Comparison of ENCODE assay signal across 22 cellular contexts in the genomic region with DNA sequence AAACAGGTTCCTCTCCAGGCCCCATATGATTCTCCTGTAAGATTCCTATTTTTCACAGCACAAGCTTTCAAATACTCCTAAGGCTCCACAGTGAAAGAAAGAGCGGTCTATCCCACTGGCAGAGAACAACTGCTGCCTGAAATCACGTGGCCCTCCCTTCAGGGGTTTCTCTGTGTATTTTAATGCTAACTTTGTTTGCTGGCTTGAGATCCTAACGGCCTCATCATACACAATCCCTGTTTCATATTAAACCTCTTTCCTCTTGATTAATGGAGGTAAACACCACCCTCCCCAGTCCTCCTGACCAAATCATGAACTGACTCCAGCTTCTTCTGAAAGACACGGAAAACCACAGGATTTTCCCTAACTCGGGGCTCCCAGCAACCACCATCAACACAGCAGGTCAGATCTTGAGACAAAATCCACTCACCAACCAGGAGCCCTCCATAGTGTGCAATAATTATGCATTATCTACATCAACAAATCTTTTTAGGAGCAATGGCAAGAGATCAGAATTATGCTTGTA.
DNase-seq lines count a peak whose midpoint lies in the region; ATAC-seq and TF ChIP-seq lines count a peak whose summit lies in the region.
"Had no signal": no experiment of that assay in that cellular context is flagged by ENCODE, and none has a peak within 500 bp of the region (broad histone marks: within the 10 kb centered on the region; RNA-seq: fewer than 3 reads in every experiment).

No MANE protein-coding gene starts in this region.

- peaks cover 6% of the 10 kb centered on the region for H3K36me3 ChIP-seq in suprapubic skin

- H3K9me3 Mint-ChIP-seq in chondrocyte (ENCODE audit: low read depth) (no peaks in the 10 kb centered on the region), mesothelial cell of epicardium (peaks cover 4% of the 10 kb centered on the region)
- H3K9me3 Mint-ChIP-seq: activated B cell treated with CpG ODN at 0.5 μM for 24 hours; activated T-cell treated with anti-CD3 and anti-CD28 coated beads, Interleukin-2, amount 50 U/mL, for 4 hours; natural killer cell treated with Interleukin-12 subunit alpha and Interleukin-12 subunit beta and Interleukin-15 and Interleukin-18, amount 100 ng/mL, for 72 hours; T-helper 1 cell treated with Interleukin-12 subunit alpha and Interleukin-12 subunit beta and Interleukin-4 antibody, amounts not matched to agents 30 μg/mL and 1 μg/mL, for 36 hours had no signal

- peak overlapping the region; percentile 54 for H3K27ac Mint-ChIP-seq in chondrocyte (ENCODE audit: unreplicated experiment)
- H3K27ac Mint-ChIP-seq in mesothelial cell of epicardium: peak overlapping the region; percentile 78
- H3K27ac Mint-ChIP-seq: activated B cell treated with CpG ODN at 0.5 μM for 24 hours; activated CD8-positive, alpha-beta T cell treated with anti-CD3 and anti-CD28 coated beads, Interleukin-2, amount 10 ng/mL, durations not matched to agents 7 days and 5 days; activated naive CD8-positive, alpha-beta T cell; natural killer cell treated with Interleukin-12 subunit alpha and Interleukin-12 subunit beta and Interleukin-15 and Interleukin-18, amount 100 ng/mL, for 72 hours; T-helper 1 cell treated with Interleukin-12 subunit alpha and Interleukin-12 subunit beta and Interleukin-4 antibody, amounts not matched to agents 30 μg/mL and 1 μg/mL, for 36 hours had no signal

- H3K27ac ChIP-seq in suprapubic skin: peak overlapping the region; percentile 36
- H3K27ac ChIP-seq: tibial artery had no signal

- no peak for TF ChIP-seq EP300 in suprapubic skin (IDR thresholded peaks at IDR 0.05)

- ATAC-seq in GM21515 (IDR thresholded peaks at IDR 0.05; ENCODE audit: unreplicated experiment) (no peak), HG02623 (IDR thresholded peaks at IDR 0.05; ENCODE audit: unreplicated experiment) (no peak)
- ATAC-seq: activated CD8-positive, alpha-beta T cell treated with anti-CD3 and anti-CD28 coated beads, Interleukin-2, amount 10 ng/mL, durations not matched to agents 7 days and 5 days; heart left ventricle had no signal

- H3K4me1 Mint-ChIP-seq in chondrocyte (ENCODE audit: low read depth): peaks cover 61% of the 10 kb centered on the region
- peaks cover 28% of the 10 kb centered on the region for H3K4me1 Mint-ChIP-seq in mesothelial cell of epicardium

- H3K36me3 Mint-ChIP-seq in chondrocyte (ENCODE audit: low read depth): peaks cover 50% of the 10 kb centered on the region
- H3K36me3 Mint-ChIP-seq in mesothelial cell of epicardium: peaks cover 50% of the 10 kb centered on the region
- H3K36me3 Mint-ChIP-seq: activated naive CD8-positive, alpha-beta T cell; natural killer cell treated with Interleukin-12 subunit alpha and Interleukin-12 subunit beta and Interleukin-15 and Interleukin-18, amount 100 ng/mL, for 72 hours had no signal

- H3K27me3 Mint-ChIP-seq in chondrocyte (ENCODE audit: low read depth): no peaks in the 10 kb centered on the region
- no peaks in the 10 kb centered on the region for H3K27me3 Mint-ChIP-seq in mesothelial cell of epicardium (ENCODE audit: low read depth)
- H3K27me3 Mint-ChIP-seq: activated B cell treated with CpG ODN at 0.5 μM for 24 hours; activated naive CD8-positive, alpha-beta T cell had no signal

- H3K4me1 ChIP-seq in suprapubic skin: peaks cover 28% of the 10 kb centered on the region

- WGBS in suprapubic skin: 60% methylated on average over 5 of the region's 5 CpGs

- DNase-seq in NCI-H69 (lab: John Stamatoyannopoulos, UW) (peak; percentile 67), chondrocyte (ENCODE audit: low spot score) (no peak), mesothelial cell of epicardium (ENCODE audit: low spot score in 2 of 2, unreplicated experiment in 2 of 2) (no peak), suprapubic skin (ENCODE audit: low spot score in 2 of 2) (peak in 1 of 2 donors; percentile 48), AG20443 (ENCODE audit: low spot score) (no peak)
- DNase-seq in stimulated activated naive CD4-positive, alpha-beta T cell treated with Interleukin-2 at 50 U/mL for 16 hours (lab: John Stamatoyannopoulos, UW): no peak
- DNase-seq: activated B cell treated with CpG ODN at 0.5 μM for 24 hours; activated CD8-positive, alpha-beta T cell treated with anti-CD3 and anti-CD28 coated beads, Interleukin-2, amount 10 ng/mL, durations not matched to agents 7 days and 5 days; activated T-cell treated with anti-CD3 and anti-CD28 coated beads, Interleukin-2, amount 50 U/mL, for 4 hours; HCEC 1CT; heart left ventricle; islet precursor cell; MV-4-11; NCI-H187 treated with DMSO at 0.1 percent for 48 hours; NCI-H510A; Right ventricle myocardium superior had no signal

- H3K4me3 Mint-ChIP-seq in chondrocyte (ENCODE audit: unreplicated experiment) (no peak overlapping the region), mesothelial cell of epicardium (no peak overlapping the region)
- H3K4me3 Mint-ChIP-seq: activated B cell treated with CpG ODN at 0.5 μM for 24 hours; activated CD8-positive, alpha-beta T cell treated with anti-CD3 and anti-CD28 coated beads, Interleukin-2, amount 10 ng/mL, durations not matched to agents 7 days and 5 days; activated naive CD8-positive, alpha-beta T cell; activated T-cell treated with anti-CD3 and anti-CD28 coated beads, Interleukin-2, amount 50 U/mL, for 4 hours; natural killer cell treated with Interleukin-12 subunit alpha and Interleukin-12 subunit beta and Interleukin-15 and Interleukin-18, amount 100 ng/mL, for 72 hours; T-helper 1 cell treated with Interleukin-12 subunit alpha and Interleukin-12 subunit beta and Interleukin-4 antibody, amounts not matched to agents 30 μg/mL and 1 μg/mL, for 36 hours had no signal

- no peak overlapping the region for H3K4me3 ChIP-seq in suprapubic skin
- H3K4me3 ChIP-seq: heart left ventricle, tibial artery had no signal

- no peaks in the 10 kb centered on the region for H3K9me3 ChIP-seq in suprapubic skin
- H3K9me3 ChIP-seq: heart left ventricle, tibial artery had no signal

- TF ChIP-seq CTCF in chondrocyte (IDR thresholded peaks at IDR 0.05) (no peak), mesothelial cell of epicardium (IDR thresholded peaks at IDR 0.05; ENCODE audit: unreplicated experiment) (no peak), suprapubic skin (IDR thresholded peaks at IDR 0.05) (no peak)

- H3K27me3 ChIP-seq in suprapubic skin: no peaks in the 10 kb centered on the region
- H3K27me3 ChIP-seq: heart left ventricle, tibial artery had no signal

- TF ChIP-seq POLR2A in suprapubic skin (IDR thresholded peaks at IDR 0.05): no peak
